ENCODE assay signal across 20 cellular contexts in genomic region chr14:93175492-93175891, GRCh38.
"Had no signal": no experiment of that assay in that cellular context is flagged by ENCODE, and none has a peak within 500 bp of the region (broad histone marks: within the 10 kb centered on the region; RNA-seq: fewer than 3 reads in every experiment).

No MANE protein-coding gene starts in this region.

- H3K4me3 Mint-ChIP-seq: dendritic cell treated with granulocyte-macrophage colony-stimulating factor and Interleukin-4, amounts not matched to agents 40 ng/mL and 50 ng/mL, for 4 days; effector memory CD8-positive, alpha-beta T cell; immature natural killer cell; naive thymus-derived CD4-positive, alpha-beta T cell; nephron progenitor cell; stimulated activated naive B cell treated with anti-CD40 and anti-IgM and Interleukin-4, amounts not matched to agents 10 μg/mL and 1 μg/mL and 100 μg/mL, for 72 hours; stimulated activated naive CD8-positive, alpha-beta T cell treated with anti-CD3 and anti-CD28 coated beads, Interleukin-15, amount 100 ng/mL, for 72 hours had no signal

- H3K9me3 Mint-ChIP-seq: dendritic cell treated with granulocyte-macrophage colony-stimulating factor and Interleukin-4, amounts not matched to agents 40 ng/mL and 50 ng/mL, for 4 days; effector memory CD8-positive, alpha-beta T cell; immature natural killer cell; naive thymus-derived CD4-positive, alpha-beta T cell; nephron progenitor cell; stimulated activated naive B cell treated with anti-CD40 and anti-IgM and Interleukin-4, amounts not matched to agents 10 μg/mL and 1 μg/mL and 100 μg/mL, for 72 hours; stimulated activated naive CD8-positive, alpha-beta T cell treated with anti-CD3 and anti-CD28 coated beads, Interleukin-15, amount 100 ng/mL, for 72 hours had no signal

- DNase-seq: effector memory CD8-positive, alpha-beta T cell; esophagus squamous epithelium; foreskin fibroblast; immature natural killer cell; left cardiac atrium; mesendoderm; naive thymus-derived CD4-positive, alpha-beta T cell; nephron progenitor cell; spleen; stimulated activated CD4-positive, alpha-beta T cell treated with anti-CD3 and anti-CD28 coated beads, Interleukin-15, amount 100 ng/mL, for 24 hours; stimulated activated CD4-positive, alpha-beta T cell treated with anti-CD3 and anti-CD28 coated beads, Interleukin-1b, Interleukin-23, amount 100 ng/mL, for 48 hours; stimulated activated CD4-positive, alpha-beta T cell treated with anti-CD3 and anti-CD28 coated beads, Interleukin-4, amount 100 ng/mL, for 4 hours; stimulated activated naive B cell treated with anti-CD40 and anti-IgM and Interleukin-4, amounts not matched to agents 10 μg/mL and 1 μg/mL and 100 μg/mL, for 72 hours; stimulated activated naive CD8-positive, alpha-beta T cell treated with anti-CD3 and anti-CD28 coated beads, Interleukin-15, amount 100 ng/mL, for 72 hours; substantia nigra; transverse colon had no signal

- H3K4me1 Mint-ChIP-seq: immature natural killer cell; stimulated activated naive B cell treated with anti-CD40 and anti-IgM and Interleukin-4, amounts not matched to agents 10 μg/mL and 1 μg/mL and 100 μg/mL, for 72 hours had no signal

- H3K9me3 ChIP-seq: esophagus squamous epithelium, spleen, thoracic aorta, transverse colon had no signal

- H3K27ac Mint-ChIP-seq: dendritic cell treated with granulocyte-macrophage colony-stimulating factor and Interleukin-4, amounts not matched to agents 40 ng/mL and 50 ng/mL, for 4 days; effector memory CD8-positive, alpha-beta T cell; immature natural killer cell; naive thymus-derived CD4-positive, alpha-beta T cell; nephron progenitor cell; stimulated activated naive B cell treated with anti-CD40 and anti-IgM and Interleukin-4, amounts not matched to agents 10 μg/mL and 1 μg/mL and 100 μg/mL, for 72 hours; stimulated activated naive CD8-positive, alpha-beta T cell treated with anti-CD3 and anti-CD28 coated beads, Interleukin-15, amount 100 ng/mL, for 72 hours had no signal

- ATAC-seq: effector memory CD8-positive, alpha-beta T cell; left cardiac atrium; naive thymus-derived CD4-positive, alpha-beta T cell; sciatic nerve; stimulated activated naive B cell treated with anti-CD40 and anti-IgM and Interleukin-4, amounts not matched to agents 10 μg/mL and 1 μg/mL and 100 μg/mL, for 72 hours; stimulated activated naive CD8-positive, alpha-beta T cell treated with anti-CD3 and anti-CD28 coated beads, Interleukin-15, amount 100 ng/mL, for 72 hours had no signal

- H3K4me1 ChIP-seq: esophagus squamous epithelium, transverse colon had no signal

- H3K36me3 ChIP-seq: esophagus squamous epithelium, spleen, thoracic aorta, transverse colon had no signal

- H3K36me3 Mint-ChIP-seq: immature natural killer cell; naive thymus-derived CD4-positive, alpha-beta T cell; stimulated activated naive B cell treated with anti-CD40 and anti-IgM and Interleukin-4, amounts not matched to agents 10 μg/mL and 1 μg/mL and 100 μg/mL, for 72 hours had no signal

- H3K27ac ChIP-seq: esophagus squamous epithelium, parathyroid adenoma, spleen, thoracic aorta, transverse colon had no signal

- H3K27me3 Mint-ChIP-seq: naive thymus-derived CD4-positive, alpha-beta T cell had no signal

- H3K4me3 ChIP-seq: esophagus squamous epithelium, spleen, thoracic aorta, transverse colon had no signal
